In genomic region chr20:8860011-8860495, GRCh38 we compare ENCODE assay signal across 12 cellular contexts.
DNase-seq lines count a peak whose midpoint lies in the region; ATAC-seq, FAIRE-seq and TF ChIP-seq lines count a peak whose summit lies in the region.
"Had no signal": no experiment of that assay in that cellular context is flagged by ENCODE, and none has a peak within 500 bp of the region (broad histone marks: within the 10 kb centered on the region; RNA-seq: fewer than 3 reads in every experiment).

No MANE protein-coding gene starts in this region.

- peak; percentile 82 for DNase-seq in brain microvascular endothelial cell
- no peak for DNase-seq in C1 segment of cervical spinal cord (lab: John Stamatoyannopoulos, UW)
- DNase-seq in stimulated activated CD4-positive, alpha-beta T cell treated with anti-CD3 and anti-CD28 coated beads, Interleukin-2, amount 100 ng/mL, for 24 hours = no peak
- DNase-seq in GM12891 (ENCODE audit: insufficient read length, low spot score) = no peak
- DNase-seq: MG63; stimulated activated CD4-positive, alpha-beta T cell treated with anti-CD3 and anti-CD28 coated beads, Interleukin-15, amount 100 ng/mL, for 24 hours; testis had no signal

- in situ Hi-C loops in brain microvascular endothelial cell (cut with HindIII; ENCODE audit: low pct_ligation_motif_present, low sequenced_read_pairs) = no loop called here

- H3K4me3 ChIP-seq in brain microvascular endothelial cell (ENCODE audit: low read depth, low read length) (no peak overlapping the region), skeletal muscle satellite cell (ENCODE audit: low read length) (no peak overlapping the region)
- H3K4me3 ChIP-seq: esophagus muscularis mucosa, MG63, testis had no signal

- no peaks in the 10 kb centered on the region for H3K36me3 ChIP-seq in brain microvascular endothelial cell (replicated peaks)
- no peaks in the 10 kb centered on the region for H3K36me3 ChIP-seq in skeletal muscle satellite cell (ENCODE audit: insufficient read depth, low read length)
- H3K36me3 ChIP-seq: esophagus muscularis mucosa, MG63 had no signal

- TF ChIP-seq POLR2A in GM12891 (IDR thresholded peaks at IDR 0.05; ENCODE audit: low read depth, low read length) = no peak

- peaks cover 27% of the 10 kb centered on the region for H3K4me1 ChIP-seq in skeletal muscle satellite cell (ENCODE audit: control insufficient read depth, insufficient read depth, low read length)

- peak overlapping the region; percentile 71 for H3K4me2 ChIP-seq in skeletal muscle satellite cell (ENCODE audit: low read length)

- no peak for TF ChIP-seq CTCF in brain microvascular endothelial cell (IDR thresholded peaks at IDR 0.05; ENCODE audit: low read depth, low read length, missing control alignments)

- H3K27me3 ChIP-seq in brain microvascular endothelial cell (replicated peaks) (no peaks in the 10 kb centered on the region), skeletal muscle satellite cell (ENCODE audit: control insufficient read depth, insufficient read depth, low read length) (no peaks in the 10 kb centered on the region)
- H3K27me3 ChIP-seq: esophagus muscularis mucosa, MG63, testis had no signal

- no peak for FAIRE-seq in GM12891 (lab: Jason Lieb, UNC)

- peak overlapping the region; percentile 77 for H3K27ac ChIP-seq in brain microvascular endothelial cell
- H3K27ac ChIP-seq: esophagus muscularis mucosa, testis had no signal

- no peaks in the 10 kb centered on the region for H3K9me3 ChIP-seq in skeletal muscle satellite cell (replicated peaks; ENCODE audit: low read length)
- H3K9me3 ChIP-seq: esophagus muscularis mucosa, testis had no signal

- peak overlapping the region; percentile 63 for H3K9ac ChIP-seq in skeletal muscle satellite cell (ENCODE audit: low read depth, low read length)

- ATAC-seq in GM19043 (IDR thresholded peaks at IDR 0.05; ENCODE audit: low read depth, unreplicated experiment) (peak; percentile 72), HG03196 (IDR thresholded peaks at IDR 0.05; ENCODE audit: unreplicated experiment) (peak; percentile 94), HG02610 (IDR thresholded peaks at IDR 0.05; ENCODE audit: unreplicated experiment) (no peak)

TF ChIP-seq in GM12891, 5 proteins besides CTCF, POLR2A, EP300 and RAD21:
- no peak for TF ChIP-seq TAF1 (IDR thresholded peaks at IDR 0.05; ENCODE audit: low read depth, low read length)
- no peak for TF ChIP-seq SPI1 (IDR thresholded peaks at IDR 0.05; ENCODE audit: low read depth, low read length)
- TF ChIP-seq PAX5 (IDR thresholded peaks at IDR 0.05; ENCODE audit: insufficient read depth, low read length, severe bottlenecking) = no peak
- TF ChIP-seq POU2F2 (IDR thresholded peaks at IDR 0.05; ENCODE audit: low read depth, low read length) = no peak
- no peak for TF ChIP-seq POLR2AphosphoS5 (IDR thresholded peaks at IDR 0.05; ENCODE audit: low read depth, low read length)
